In genomic region chr7:74758982-74759381, GRCh38 we compare ENCODE assay signal across 4 cellular contexts. TPM values are rescaled to one million over a fixed set of nuclear protein-coding genes. Genes with fewer than 3 reads are reported as not detected.
"Had no signal": no experiment of that assay in that cellular context is flagged by ENCODE, and none has a peak within 500 bp of the region (broad histone marks: within the 10 kb centered on the region; RNA-seq: fewer than 3 reads in every experiment).

No MANE protein-coding gene starts in this region.

RNA-seq across cellular contexts. Expression of gene NCF1, which starts 14.8 kb away (rescaled TPM):
- total RNA-seq: neural crest cell, occipital lobe, osteocyte, temporal lobe had no signal
